13 cellular contexts compared by ENCODE assay signal in genomic region chr22:41908409-41909289, GRCh38. TPM values are rescaled to one million over a fixed set of nuclear protein-coding genes. Genes with fewer than 3 reads are reported as not detected.
DNase-seq lines count a peak whose midpoint lies in the region; ATAC-seq and TF ChIP-seq lines count a peak whose summit lies in the region.
"Had no signal": no experiment of that assay in that cellular context is flagged by ENCODE, and none has a peak within 500 bp of the region (broad histone marks: within the 10 kb centered on the region; RNA-seq: fewer than 3 reads in every experiment).

No MANE protein-coding gene starts in this region.

- no peak overlapping the region for H2AFZ ChIP-seq in MM.1S (ENCODE audit: low read length)
- H2AFZ ChIP-seq: hepatocyte had no signal

- H3K79me2 ChIP-seq in MM.1S (ENCODE audit: low read length): no peaks in the 10 kb centered on the region
- H3K79me2 ChIP-seq: hepatocyte had no signal

- intact Hi-C loops in ovary (cut with DNase I): no loop called here

- no peaks in the 10 kb centered on the region for H3K9me3 ChIP-seq in MM.1S (replicated peaks; ENCODE audit: insufficient read depth, low read length)
- no peaks in the 10 kb centered on the region for H3K9me3 ChIP-seq in ovary

- H3K9me3 Mint-ChIP-seq in central memory CD8-positive, alpha-beta T cell: no peaks in the 10 kb centered on the region
- no peaks in the 10 kb centered on the region for H3K9me3 Mint-ChIP-seq in mesothelial cell of epicardium

- H4K20me1 ChIP-seq in MM.1S (ENCODE audit: insufficient read depth, low read length): no peaks in the 10 kb centered on the region

- no peaks in the 10 kb centered on the region for H3K9me2 ChIP-seq in MM.1S (replicated peaks; ENCODE audit: insufficient read depth, low read length)

- H3K4me2 ChIP-seq in MM.1S (ENCODE audit: low read depth, low read length): peak overlapping the region; percentile 8; the same call in 1 of the 2 replicates

- H3K27ac ChIP-seq in MM.1S (ENCODE audit: low read length) (peak overlapping the region; percentile 16; the same call in 1 of the 2 replicates), ovary (no peak overlapping the region)
- H3K27ac ChIP-seq: hepatocyte had no signal

- peaks cover 36% of the 10 kb centered on the region for H3K27me3 Mint-ChIP-seq in central memory CD8-positive, alpha-beta T cell
- peaks cover 52% of the 10 kb centered on the region for H3K27me3 Mint-ChIP-seq in mesothelial cell of epicardium (ENCODE audit: low read depth)
- H3K27me3 Mint-ChIP-seq: activated naive CD8-positive, alpha-beta T cell had no signal

- 44 to 57% (median 49%) methylated on average over 14 of the region's 14 CpGs for WGBS in ovary, 3 donors

- TF ChIP-seq EP300 in ovary (IDR thresholded peaks at IDR 0.05): no peak

- no peak overlapping the region for H3K9ac ChIP-seq in MM.1S (ENCODE audit: low read length)

- H3K36me3 ChIP-seq in MM.1S (replicated peaks; ENCODE audit: insufficient read depth, low read length): no peaks in the 10 kb centered on the region; the same call in 1 of the 2 replicates
- no peaks in the 10 kb centered on the region for H3K36me3 ChIP-seq in ovary

- TF ChIP-seq CTCF in MM.1S (IDR thresholded peaks at IDR 0.05; ENCODE audit: low read length) (no peak), ovary (IDR thresholded peaks at IDR 0.05) (no peak), mesothelial cell of epicardium (IDR thresholded peaks at IDR 0.05; ENCODE audit: unreplicated experiment) (no peak)

- peaks cover 7% of the 10 kb centered on the region for H3K36me3 Mint-ChIP-seq in central memory CD8-positive, alpha-beta T cell (ENCODE audit: insufficient read depth)
- peaks cover 12% of the 10 kb centered on the region for H3K36me3 Mint-ChIP-seq in mesothelial cell of epicardium
- H3K36me3 Mint-ChIP-seq: activated naive CD8-positive, alpha-beta T cell had no signal

- DNase-seq in SKM-1 treated with dmso at 0.1 percent for 144 hours (lab: John Stamatoyannopoulos, UW; ENCODE audit: unreplicated experiment): peak; percentile 49
- no peak for DNase-seq in SKM-1 (lab: John Stamatoyannopoulos, UW; ENCODE audit: unreplicated experiment)
- peak; percentile 42 for DNase-seq in MM.1S
- DNase-seq in central memory CD8-positive, alpha-beta T cell (ENCODE audit: low spot score in 2 of 2): no peak
- peak in 3 of 5 donors; percentile 25 to 64 (median 49) for DNase-seq in ovary
- no peak for DNase-seq in mesothelial cell of epicardium (ENCODE audit: low spot score in 2 of 2, unreplicated experiment in 2 of 2)
- no peak for DNase-seq in NCI-H1417 (lab: John Stamatoyannopoulos, UW)
- no peak for DNase-seq in SHP77 treated with DMSO at 0.1 percent for 48 hours (lab: John Stamatoyannopoulos, UW)
- DNase-seq: effector CD4-positive, alpha-beta T cell; OCI-M1; small intestine had no signal

- peak overlapping the region; percentile 50 for H3K4me3 Mint-ChIP-seq in central memory CD8-positive, alpha-beta T cell
- H3K4me3 Mint-ChIP-seq in mesothelial cell of epicardium: no peak overlapping the region

- no peak for ATAC-seq in central memory CD8-positive, alpha-beta T cell (replicated peaks; ENCODE audit: extremely low read depth, poor library complexity, severe bottlenecking)

- H3K4me1 ChIP-seq in MM.1S (ENCODE audit: low read length) (peaks cover 21% of the 10 kb centered on the region), ovary (ENCODE audit: insufficient read depth) (peaks cover 9% of the 10 kb centered on the region)

- no peak overlapping the region for H3K27ac Mint-ChIP-seq in central memory CD8-positive, alpha-beta T cell (ENCODE audit: low read depth)
- H3K27ac Mint-ChIP-seq in mesothelial cell of epicardium: no peak overlapping the region
- H3K27ac Mint-ChIP-seq: activated naive CD8-positive, alpha-beta T cell had no signal

- H3K4me3 ChIP-seq in MM.1S (ENCODE audit: low read length) (no peak overlapping the region), ovary (no peak overlapping the region)
- H3K4me3 ChIP-seq: hepatocyte had no signal

- TF ChIP-seq POLR2A in ovary (IDR thresholded peaks at IDR 0.05): no peak

- peaks cover 36% of the 10 kb centered on the region for H3K27me3 ChIP-seq in MM.1S (replicated peaks; ENCODE audit: insufficient read depth, low read length)
- peaks cover 2% of the 10 kb centered on the region for H3K27me3 ChIP-seq in ovary

- H3F3A ChIP-seq in MM.1S (ENCODE audit: insufficient read depth, low read length): peaks cover 15% of the 10 kb centered on the region

- H3K4me1 Mint-ChIP-seq in central memory CD8-positive, alpha-beta T cell: peaks cover 25% of the 10 kb centered on the region
- peaks cover 3% of the 10 kb centered on the region for H3K4me1 Mint-ChIP-seq in mesothelial cell of epicardium

RNA-seq across cellular contexts. Expression of gene SHISA8, which starts 6.2 kb away (rescaled TPM):
- under 1 TPM in 1 of 7 donors, not detected in 6; 0.46 TPM for total RNA-seq in ovary
- not detected for polyA plus RNA-seq in ovary
- total RNA-seq in mesothelial cell of epicardium: not detected in 3 replicates
- total RNA-seq: hepatocyte had no signal

RNA-seq across cellular contexts. Expression of gene TNFRSF13C, which starts 18.0 kb away (rescaled TPM):
- total RNA-seq in ovary (under 1 TPM; 0.08 to 0.36 (median 0.22) TPM), mesothelial cell of epicardium (3.1 to 3.5 TPM (median 3.3 TPM) in 3 replicates)
- under 1 TPM; 0.05 TPM for polyA plus RNA-seq in ovary

RNA-seq across cellular contexts. Expression of gene CENPM, which starts 38.3 kb away (rescaled TPM):
- 1 to 10 TPM in 4 of 7 donors, under 1 TPM in 1, not detected in 2; 0.25 to 8.0 (median 1.8) TPM for total RNA-seq in ovary
- 1 to 10 TPM in 1 of 2 donors, not detected in 1; 1.0 TPM for polyA plus RNA-seq in ovary
- 12.5 to 14.9 TPM (median 13.3 TPM) in 3 replicates for total RNA-seq in mesothelial cell of epicardium

Comparison
In these comparisons a context has a peak if more than half of its experiments do, and no peak if none do; other contexts are left out.
1. DNase-seq: peak in SKM-1 treated with dmso at 0.1 percent for 144 hours (single experiment), MM.1S (single experiment) and ovary (3 of 5); none in SKM-1 (single experiment), central memory CD8-positive, alpha-beta T cell (0 of 2), mesothelial cell of epicardium (0 of 2), NCI-H1417 (0 of 3) and SHP77 treated with DMSO at 0.1 percent for 48 hours (single experiment).